Comparison of ENCODE assay signal across 25 cellular contexts in the genomic region with DNA sequence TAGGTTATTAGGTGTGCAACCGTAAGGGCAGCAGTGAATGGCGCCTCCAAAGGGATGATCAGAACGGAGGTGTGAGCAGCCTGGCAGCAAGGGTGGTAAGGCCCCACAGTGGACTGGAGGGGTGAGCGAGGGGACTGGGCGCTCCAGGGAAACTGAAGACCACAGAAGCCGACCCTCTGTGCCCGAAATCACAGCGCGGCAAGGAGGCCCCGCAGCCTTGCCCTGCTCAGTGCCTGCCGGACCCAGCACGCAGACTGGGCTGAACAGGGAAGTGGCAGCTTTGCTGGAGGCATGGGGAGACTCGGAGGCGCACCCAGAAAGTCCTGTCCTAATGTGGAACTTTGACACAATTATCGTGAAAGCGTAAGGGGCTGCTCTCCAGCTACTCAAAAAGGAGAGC.
"Had no signal": no experiment of that assay in that cellular context is flagged by ENCODE, and none has a peak within 500 bp of the region (broad histone marks: within the 10 kb centered on the region; RNA-seq: fewer than 3 reads in every experiment).

No MANE protein-coding gene starts in this region.

- H3K27ac ChIP-seq: body of pancreas, gastrocnemius medialis, stomach, thoracic aorta had no signal

- H3K4me3 Mint-ChIP-seq: activated CD4-positive, alpha-beta T cell treated with anti-CD3 and anti-CD28 coated beads, Interleukin-2, amount 10 ng/mL, durations not matched to agents 24 days and 14 days; activated CD8-positive, alpha-beta T cell treated with anti-CD3 and anti-CD28 coated beads, Interleukin-2, amount 10 ng/mL, durations not matched to agents 7 days and 5 days; activated naive CD8-positive, alpha-beta T cell; activated T-cell treated with anti-CD3 and anti-CD28 coated beads, Interleukin-2, amount 50 U/mL, for 72 hours; endodermal cell; naive thymus-derived CD4-positive, alpha-beta T cell had no signal

- H3K27me3 Mint-ChIP-seq: activated CD4-positive, alpha-beta T cell treated with anti-CD3 and anti-CD28 coated beads, Interleukin-2, amount 10 ng/mL, durations not matched to agents 24 days and 14 days; activated naive CD8-positive, alpha-beta T cell; naive thymus-derived CD4-positive, alpha-beta T cell had no signal

- ATAC-seq: activated CD8-positive, alpha-beta T cell treated with anti-CD3 and anti-CD28 coated beads, Interleukin-2, amount 10 ng/mL, durations not matched to agents 7 days and 5 days; activated T-cell treated with anti-CD3 and anti-CD28 coated beads, Interleukin-2, amount 50 U/mL, for 72 hours; body of pancreas; gastrocnemius medialis; left lobe of liver; naive thymus-derived CD4-positive, alpha-beta T cell had no signal

- H3K4me1 Mint-ChIP-seq: endodermal cell had no signal

- H3K27me3 ChIP-seq: body of pancreas, gastrocnemius medialis, stomach had no signal

- H3K4me1 ChIP-seq: body of pancreas had no signal

- H3K9me3 ChIP-seq: body of pancreas, gastrocnemius medialis, mucosa of descending colon, stomach, thoracic aorta had no signal

- DNase-seq: activated CD4-positive, alpha-beta T cell treated with anti-CD3 and anti-CD28 coated beads, Interleukin-2, amount 10 ng/mL, durations not matched to agents 24 days and 14 days; activated CD4-positive, CD25-positive, alpha-beta regulatory T cell; activated CD8-positive, alpha-beta memory T cell treated with anti-CD3 and anti-CD28 coated beads, Interleukin-2, amount 50 U/mL, for 4 hours; activated CD8-positive, alpha-beta T cell treated with anti-CD3 and anti-CD28 coated beads, Interleukin-2, amount 10 ng/mL, durations not matched to agents 7 days and 5 days; activated gamma-delta T cell; activated T-cell treated with anti-CD3 and anti-CD28 coated beads, Interleukin-2, amount 50 U/mL, for 72 hours; amniotic stem cell; body of pancreas; central memory CD4-positive, alpha-beta T cell; dermis blood vessel endothelial cell; endodermal cell; erythroblast; gastrocnemius medialis; islet precursor cell; mucosa of descending colon; naive thymus-derived CD4-positive, alpha-beta T cell; nucleus accumbens; stimulated activated CD4-positive, alpha-beta T cell treated with anti-CD3 and anti-CD28 coated beads, Interleukin-15, amount 100 ng/mL, for 24 hours; stimulated activated CD4-positive, alpha-beta T cell treated with anti-CD3 and anti-CD28 coated beads, Interleukin-4, amount 100 ng/mL, for 1 hour; stomach; SW 1271 had no signal

- H3K4me3 ChIP-seq: body of pancreas, gastrocnemius medialis, mucosa of descending colon, stomach, thoracic aorta had no signal

- H3K27ac Mint-ChIP-seq: activated CD4-positive, alpha-beta T cell treated with anti-CD3 and anti-CD28 coated beads, Interleukin-2, amount 10 ng/mL, durations not matched to agents 24 days and 14 days; activated CD8-positive, alpha-beta T cell treated with anti-CD3 and anti-CD28 coated beads, Interleukin-2, amount 10 ng/mL, durations not matched to agents 7 days and 5 days; activated naive CD8-positive, alpha-beta T cell; activated T-cell treated with anti-CD3 and anti-CD28 coated beads, Interleukin-2, amount 50 U/mL, for 72 hours had no signal

- FAIRE-seq: TTC549 had no signal

- H3K9me3 Mint-ChIP-seq: activated CD4-positive, alpha-beta T cell treated with anti-CD3 and anti-CD28 coated beads, Interleukin-2, amount 10 ng/mL, durations not matched to agents 24 days and 14 days; activated T-cell treated with anti-CD3 and anti-CD28 coated beads, Interleukin-2, amount 50 U/mL, for 72 hours; endodermal cell had no signal
